ENCODE assay signal across 2 cellular contexts in the genomic region with DNA sequence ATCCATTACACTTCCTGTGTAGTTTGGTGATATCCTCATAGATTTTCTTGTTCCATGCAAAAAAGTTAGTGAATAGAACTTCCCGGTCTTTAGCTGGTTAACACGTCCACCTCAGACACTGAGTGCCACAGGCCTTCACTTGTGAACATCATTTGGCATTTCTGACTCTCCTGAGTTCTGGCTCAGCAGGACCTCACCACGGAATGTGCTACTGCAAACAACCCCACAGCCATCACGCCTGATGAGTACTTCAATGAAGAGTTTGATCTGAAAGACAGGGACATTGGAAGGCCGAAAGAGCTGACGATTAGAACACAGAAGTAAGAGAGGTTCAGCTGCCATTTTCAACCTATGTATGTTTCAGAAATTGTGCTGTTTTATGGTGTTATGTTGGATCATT.
TF ChIP-seq lines count a peak whose summit lies in the region.

No MANE protein-coding gene starts in this region.

TF ChIP-seq in H1, 55 proteins besides CTCF, POLR2A, EP300 and RAD21:
- TF ChIP-seq, protein P1, sequence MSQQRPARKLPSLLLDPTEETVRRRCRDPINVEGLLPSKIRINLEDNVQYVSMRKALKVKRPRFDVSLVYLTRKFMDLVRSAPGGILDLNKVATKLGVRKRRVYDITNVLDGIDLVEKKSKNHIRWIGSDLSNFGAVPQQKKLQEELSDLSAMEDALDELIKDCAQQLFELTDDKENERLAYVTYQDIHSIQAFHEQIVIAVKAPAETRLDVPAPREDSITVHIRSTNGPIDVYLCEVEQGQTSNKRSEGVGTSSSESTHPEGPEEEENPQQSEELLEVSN (IDR thresholded peaks at IDR 0.05), result no peak
- TF ChIP-seq TEAD4 (IDR thresholded peaks at IDR 0.05; ENCODE audit: low read depth, low read length), result 0 out of 2 replicates have a peak, but pooled peaks have one; percentile 41

TF ChIP-seq in HepG2, 621 proteins besides CTCF, POLR2A, EP300 and RAD21:
- no peak for TF ChIP-seq YEATS4 (CRISPR knock-in tag; IDR thresholded peaks at IDR 0.05; ENCODE audit: borderline replicate concordance)
- TF ChIP-seq, protein P2, sequence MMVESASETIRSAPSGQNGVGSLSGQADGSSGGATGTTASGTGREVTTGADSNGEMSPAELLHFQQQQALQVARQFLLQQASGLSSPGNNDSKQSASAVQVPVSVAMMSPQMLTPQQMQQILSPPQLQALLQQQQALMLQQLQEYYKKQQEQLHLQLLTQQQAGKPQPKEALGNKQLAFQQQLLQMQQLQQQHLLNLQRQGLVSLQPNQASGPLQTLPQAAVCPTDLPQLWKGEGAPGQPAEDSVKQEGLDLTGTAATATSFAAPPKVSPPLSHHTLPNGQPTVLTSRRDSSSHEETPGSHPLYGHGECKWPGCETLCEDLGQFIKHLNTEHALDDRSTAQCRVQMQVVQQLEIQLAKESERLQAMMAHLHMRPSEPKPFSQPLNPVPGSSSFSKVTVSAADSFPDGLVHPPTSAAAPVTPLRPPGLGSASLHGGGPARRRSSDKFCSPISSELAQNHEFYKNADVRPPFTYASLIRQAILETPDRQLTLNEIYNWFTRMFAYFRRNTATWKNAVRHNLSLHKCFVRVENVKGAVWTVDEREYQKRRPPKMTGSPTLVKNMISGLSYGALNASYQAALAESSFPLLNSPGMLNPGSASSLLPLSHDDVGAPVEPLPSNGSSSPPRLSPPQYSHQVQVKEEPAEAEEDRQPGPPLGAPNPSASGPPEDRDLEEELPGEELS (CRISPR knock-in tag; IDR thresholded peaks at IDR 0.05), result no peak
- no peak for TF ChIP-seq ARHGAP35 (CRISPR knock-in tag; IDR thresholded peaks at IDR 0.05; ENCODE audit: borderline replicate concordance)
- no peak for TF ChIP-seq NCOA2 (CRISPR knock-in tag; IDR thresholded peaks at IDR 0.05)
- TF ChIP-seq ZSCAN20 (CRISPR knock-in tag; IDR thresholded peaks at IDR 0.05; ENCODE audit: borderline replicate concordance), result no peak
- no peak for TF ChIP-seq SOX13 (IDR thresholded peaks at IDR 0.05)
- TF ChIP-seq SOX13 (CRISPR knock-in tag; conservative IDR thresholded peaks at IDR 0.05 in 1 of 2, IDR thresholded peaks at IDR 0.05 in 1 of 2), result no peak
- TF ChIP-seq, protein P3, sequence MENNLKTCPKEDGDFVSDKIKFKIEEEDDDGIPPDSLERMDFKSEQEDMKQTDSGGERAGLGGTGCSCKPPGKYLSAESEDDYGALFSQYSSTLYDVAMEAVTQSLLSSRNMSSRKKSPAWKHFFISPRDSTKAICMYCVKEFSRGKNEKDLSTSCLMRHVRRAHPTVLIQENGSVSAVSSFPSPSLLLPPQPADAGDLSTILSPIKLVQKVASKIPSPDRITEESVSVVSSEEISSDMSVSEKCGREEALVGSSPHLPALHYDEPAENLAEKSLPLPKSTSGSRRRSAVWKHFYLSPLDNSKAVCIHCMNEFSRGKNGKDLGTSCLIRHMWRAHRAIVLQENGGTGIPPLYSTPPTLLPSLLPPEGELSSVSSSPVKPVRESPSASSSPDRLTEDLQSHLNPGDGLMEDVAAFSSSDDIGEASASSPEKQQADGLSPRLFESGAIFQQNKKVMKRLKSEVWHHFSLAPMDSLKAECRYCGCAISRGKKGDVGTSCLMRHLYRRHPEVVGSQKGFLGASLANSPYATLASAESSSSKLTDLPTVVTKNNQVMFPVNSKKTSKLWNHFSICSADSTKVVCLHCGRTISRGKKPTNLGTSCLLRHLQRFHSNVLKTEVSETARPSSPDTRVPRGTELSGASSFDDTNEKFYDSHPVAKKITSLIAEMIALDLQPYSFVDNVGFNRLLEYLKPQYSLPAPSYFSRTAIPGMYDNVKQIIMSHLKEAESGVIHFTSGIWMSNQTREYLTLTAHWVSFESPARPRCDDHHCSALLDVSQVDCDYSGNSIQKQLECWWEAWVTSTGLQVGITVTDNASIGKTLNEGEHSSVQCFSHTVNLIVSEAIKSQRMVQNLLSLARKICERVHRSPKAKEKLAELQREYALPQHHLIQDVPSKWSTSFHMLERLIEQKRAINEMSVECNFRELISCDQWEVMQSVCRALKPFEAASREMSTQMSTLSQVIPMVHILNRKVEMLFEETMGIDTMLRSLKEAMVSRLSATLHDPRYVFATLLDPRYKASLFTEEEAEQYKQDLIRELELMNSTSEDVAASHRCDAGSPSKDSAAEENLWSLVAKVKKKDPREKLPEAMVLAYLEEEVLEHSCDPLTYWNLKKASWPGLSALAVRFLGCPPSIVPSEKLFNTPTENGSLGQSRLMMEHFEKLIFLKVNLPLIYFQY (CRISPR knock-in tag; IDR thresholded peaks at IDR 0.05; ENCODE audit: borderline replicate concordance), result no peak
- no peak for TF ChIP-seq NFIC (IDR thresholded peaks at IDR 0.05; ENCODE audit: low read length)
- no peak for TF ChIP-seq ZNF317 (CRISPR knock-in tag; IDR thresholded peaks at IDR 0.05)
- TF ChIP-seq, protein P4, sequence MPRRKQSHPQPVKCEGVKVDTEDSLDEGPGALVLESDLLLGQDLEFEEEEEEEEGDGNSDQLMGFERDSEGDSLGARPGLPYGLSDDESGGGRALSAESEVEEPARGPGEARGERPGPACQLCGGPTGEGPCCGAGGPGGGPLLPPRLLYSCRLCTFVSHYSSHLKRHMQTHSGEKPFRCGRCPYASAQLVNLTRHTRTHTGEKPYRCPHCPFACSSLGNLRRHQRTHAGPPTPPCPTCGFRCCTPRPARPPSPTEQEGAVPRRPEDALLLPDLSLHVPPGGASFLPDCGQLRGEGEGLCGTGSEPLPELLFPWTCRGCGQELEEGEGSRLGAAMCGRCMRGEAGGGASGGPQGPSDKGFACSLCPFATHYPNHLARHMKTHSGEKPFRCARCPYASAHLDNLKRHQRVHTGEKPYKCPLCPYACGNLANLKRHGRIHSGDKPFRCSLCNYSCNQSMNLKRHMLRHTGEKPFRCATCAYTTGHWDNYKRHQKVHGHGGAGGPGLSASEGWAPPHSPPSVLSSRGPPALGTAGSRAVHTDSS (CRISPR knock-in tag; conservative IDR thresholded peaks at IDR 0.05), result no peak
